Comparison of ENCODE assay signal across 20 cellular contexts in the genomic region with DNA sequence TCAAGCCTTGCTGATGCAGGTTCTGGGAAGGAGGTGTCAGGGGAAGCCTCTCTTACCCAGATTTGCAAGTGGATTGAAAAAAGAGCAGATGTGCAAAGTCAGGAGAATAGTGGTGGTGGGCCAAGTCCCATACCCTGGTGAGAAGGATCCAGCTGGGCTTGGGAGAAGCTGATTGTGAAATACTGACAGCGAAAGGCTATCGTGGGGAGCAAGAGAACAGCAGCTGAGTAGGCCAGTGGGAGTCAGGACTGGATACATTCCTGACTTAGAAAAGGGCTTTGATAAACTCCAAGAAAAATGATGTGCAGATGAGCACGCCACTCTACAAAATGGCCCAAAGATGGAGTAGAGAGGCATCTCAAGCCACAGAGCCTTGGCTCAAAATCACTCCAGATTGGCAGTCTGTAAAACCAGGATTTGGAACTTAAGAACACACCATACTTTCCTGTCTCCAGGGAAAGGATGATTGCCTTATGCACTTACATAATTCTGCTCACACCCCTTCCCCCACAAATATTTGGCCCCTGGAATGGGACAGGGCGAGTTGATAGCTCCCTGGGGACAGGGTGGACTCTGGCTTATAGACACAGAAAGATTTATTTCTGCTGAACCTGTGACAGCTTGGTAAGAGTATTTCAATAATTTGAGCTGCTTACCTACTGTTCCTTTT.
"Had no signal": no experiment of that assay in that cellular context is flagged by ENCODE, and none has a peak within 500 bp of the region (broad histone marks: within the 10 kb centered on the region; RNA-seq: fewer than 3 reads in every experiment).

No MANE protein-coding gene starts in this region.

- H3K4me3 ChIP-seq: adrenal gland, esophagus muscularis mucosa, mucosa of descending colon, neural progenitor cell, prostate gland, right lobe of liver, stomach, thoracic aorta had no signal

- H3K4me1 ChIP-seq: adrenal gland, prostate gland, right lobe of liver, stomach had no signal

- H3K27me3 ChIP-seq: adrenal gland, esophagus muscularis mucosa, neural progenitor cell, right lobe of liver, stomach had no signal

- H3K36me3 ChIP-seq: adrenal gland, esophagus muscularis mucosa, neural progenitor cell, prostate gland, right lobe of liver, stomach, thoracic aorta had no signal

- DNase-seq: activated CD4-positive, alpha-beta T cell treated with anti-CD3 and anti-CD28 coated beads for 36 hours; activated CD4-positive, alpha-beta T cell treated with anti-CD3 and anti-CD28 coated beads, Interleukin-2, amount 50 U/mL, for 48 hours; activated gamma-delta T cell; dermis blood vessel endothelial cell; effector memory CD4-positive, alpha-beta T cell; glutamatergic neuron; mesenchymal stem cell; mucosa of descending colon; naive B cell; right lobe of liver; stimulated activated CD4-positive, alpha-beta T cell treated with anti-CD3 and anti-CD28 coated beads, Interleukin-4, amount 100 ng/mL, for 24 hours; stomach; T-helper 17 cell had no signal

- H3K9me3 ChIP-seq: adrenal gland, esophagus muscularis mucosa, mucosa of descending colon, prostate gland, right lobe of liver, stomach, thoracic aorta had no signal

- ATAC-seq: activated CD4-positive, alpha-beta T cell treated with anti-CD3 and anti-CD28 coated beads for 36 hours; left lobe of liver; mucosa of descending colon; right lobe of liver; stimulated activated effector memory CD8-positive, alpha-beta T cell treated with anti-CD3 and anti-CD28 coated beads, Interleukin-12 subunit alpha, Interleukin-12 subunit beta, amount 100 ng/mL, for 72 hours; T-helper 17 cell had no signal

- H3K27ac ChIP-seq: adrenal gland, esophagus muscularis mucosa, neural progenitor cell, prostate gland, right lobe of liver, stomach, thoracic aorta had no signal
